In the genomic region with DNA sequence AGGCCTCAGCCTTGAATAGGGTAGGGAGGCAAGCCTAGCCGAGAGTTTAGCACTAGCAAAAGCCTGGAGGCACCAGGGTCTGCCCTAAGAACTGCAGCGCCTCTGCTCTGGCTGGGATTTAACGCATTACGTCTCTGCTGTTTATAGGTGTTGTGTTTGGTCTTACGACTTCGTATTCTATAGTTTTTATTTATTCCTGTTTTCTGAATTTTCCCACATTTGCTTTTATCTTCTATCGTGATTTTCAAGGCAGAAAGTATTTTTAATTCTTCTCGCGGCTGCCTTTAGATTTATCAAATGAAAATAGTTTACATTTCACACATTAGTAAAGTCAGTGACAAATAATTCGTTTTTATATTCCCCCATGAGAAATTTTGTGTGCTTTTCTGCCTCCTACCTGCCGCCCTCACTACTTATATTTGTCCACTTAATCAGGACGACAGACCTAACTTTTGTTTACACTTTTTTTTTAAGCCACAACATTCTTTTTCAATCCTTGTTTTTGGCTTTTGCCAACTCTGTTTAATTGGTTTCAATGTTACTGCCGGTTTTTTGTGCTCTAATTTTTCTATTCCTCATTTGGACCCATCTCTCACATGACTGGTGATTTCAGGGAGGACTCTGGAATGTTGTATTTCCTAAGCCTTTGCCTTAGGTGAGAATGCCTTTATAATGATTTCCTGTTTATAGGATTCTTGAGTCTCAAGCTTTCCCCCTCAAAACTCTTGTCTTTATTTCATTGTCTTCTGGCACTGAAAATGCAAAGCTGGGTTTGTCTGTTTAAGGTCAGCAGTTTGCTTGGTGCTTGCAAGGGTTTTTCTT, we compare ENCODE assay signal across 8 cellular contexts. TPM values are rescaled to one million over a fixed set of nuclear protein-coding genes. Genes with fewer than 3 reads are reported as not detected.
A peak's percentile ranks its signal among the peaks of the same experiment; 100 is the strongest.
DNase-seq lines count a peak whose midpoint lies in the region; FAIRE-seq and TF ChIP-seq lines count a peak whose summit lies in the region.

No MANE protein-coding gene starts in this region.

- peak overlapping the region in 1 of 2 donors; percentile 1 for H3K27ac ChIP-seq in mucosa of rectum (ENCODE audit: low read depth in 2 of 2, low read length in 2 of 2)

- H3K27me3 Mint-ChIP-seq in CD14-positive monocyte (ENCODE audit: low read depth in 3 of 3), result peaks cover 60 to 65% (median 61%) of the 10 kb centered on the region in 3 donors

- H3K4me3 Mint-ChIP-seq in CD14-positive monocyte, result peak overlapping the region; percentile 86 to 94

- H3K9ac ChIP-seq in mucosa of rectum (ENCODE audit: low read depth in 1 of 2, low read length in 2 of 2), result peak overlapping the region; percentile 63

- no peak overlapping the region for H3K27ac Mint-ChIP-seq in CD14-positive monocyte

- FAIRE-seq in GM12891 (lab: Jason Lieb, UNC), result no peak

- intact Hi-C loops in CD14-positive monocyte (cut with micrococcal nuclease), result no loop called here

- H3K9me3 ChIP-seq in MG63 (no peaks in the 10 kb centered on the region), mucosa of rectum (ENCODE audit: control insufficient read depth in 2 of 2, low read length in 2 of 2) (no peaks in the 10 kb centered on the region)

- TF ChIP-seq POLR2A in erythroblast (IDR thresholded peaks at IDR 0.05; ENCODE audit: low read length), result no peak
- TF ChIP-seq POLR2A in GM12891 (IDR thresholded peaks at IDR 0.05; ENCODE audit: low read depth, low read length), result no peak

- H3K4me1 Mint-ChIP-seq in CD14-positive monocyte, result peaks cover 21% of the 10 kb centered on the region

- H3K4me1 ChIP-seq in mucosa of rectum (ENCODE audit: control insufficient read depth in 2 of 2, insufficient read depth in 2 of 2, low read length in 2 of 2), result peaks cover 4 to 5% of the 10 kb centered on the region in 2 donors

- H3K36me3 ChIP-seq in MG63, result no peaks in the 10 kb centered on the region
- H3K36me3 ChIP-seq in mucosa of rectum (ENCODE audit: control insufficient read depth in 2 of 2, insufficient read depth in 2 of 2, low read length in 2 of 2), result no peaks in the 10 kb centered on the region

- peaks cover 0 to 13% (median 2%) of the 10 kb centered on the region in 7 donors for H3K9me3 Mint-ChIP-seq in CD14-positive monocyte

- no peak for TF ChIP-seq CTCF in CD14-positive monocyte (IDR thresholded peaks at IDR 0.05)
- peak; percentile 2 for TF ChIP-seq CTCF in cardiac fibroblast (IDR thresholded peaks at IDR 0.05; ENCODE audit: low read depth, low read length)

- no peak for DNase-seq in CD14-positive monocyte (ENCODE audit: low spot score)
- DNase-seq in MG63, result no peak
- DNase-seq in cardiac fibroblast (ENCODE audit: low read depth in 2 of 2), result peak in 1 of 2 donors; percentile 57
- no peak for DNase-seq in erythroblast (lab: John Stamatoyannopoulos, UW)
- no peak for DNase-seq in GM12891 (ENCODE audit: insufficient read length, low spot score)
- no peak for DNase-seq in hippocampal formation (lab: John Stamatoyannopoulos, UW)
- DNase-seq in germinal center (ENCODE audit: low spot score), result no peak

- peaks cover 0 to 4% of the 10 kb centered on the region in 2 donors for H3K36me3 Mint-ChIP-seq in CD14-positive monocyte

- H3K4me3 ChIP-seq in MG63 (peak overlapping the region; percentile 61), cardiac fibroblast (replicated peaks in 1 of 2; ENCODE audit: low read depth in 2 of 2, low read length in 2 of 2) (peak overlapping the region; percentile 90 to 94), mucosa of rectum (ENCODE audit: low read length in 2 of 2) (peak overlapping the region; percentile 68 to 79)

- peaks cover 6% of the 10 kb centered on the region; the same call in 1 of the 2 replicates for H3K27me3 ChIP-seq in MG63
- peaks cover 9 to 15% of the 10 kb centered on the region in 2 donors for H3K27me3 ChIP-seq in mucosa of rectum (ENCODE audit: control insufficient read depth in 2 of 2, insufficient read depth in 2 of 2, low read length in 2 of 2)

TF ChIP-seq in GM12891, 5 proteins besides CTCF, POLR2A, EP300 and RAD21:
- TF ChIP-seq SPI1 (IDR thresholded peaks at IDR 0.05; ENCODE audit: low read depth, low read length) (no peak), PAX5 (IDR thresholded peaks at IDR 0.05; ENCODE audit: insufficient read depth, low read length, severe bottlenecking) (no peak), POLR2AphosphoS5 (IDR thresholded peaks at IDR 0.05; ENCODE audit: low read depth, low read length) (no peak), TAF1 (IDR thresholded peaks at IDR 0.05; ENCODE audit: low read depth, low read length) (no peak), POU2F2 (IDR thresholded peaks at IDR 0.05; ENCODE audit: low read depth, low read length) (no peak)

RNA-seq across cellular contexts. Expression of a gene that starts 1.3 kb away (rescaled TPM):
- under 1 TPM in 1 of 2 donors, not detected in 1; 0.05 TPM for polyA plus RNA-seq in CD14-positive monocyte
- total RNA-seq in MG63 (2014; rRNA removed; shearing (Covaris generic); ENCODE audit: low replicate concordance), result 0.03 TPM in 1 of 2 replicates, not detected in the other
- 0.50 TPM for polyA plus RNA-seq in GM12891 (2012; ENCODE audit: low read depth, missing spikeins)

RNA-seq across cellular contexts. Expression of a gene that starts 15.0 kb away (rescaled TPM):
- 10 to 100 TPM; 12.5 to 13.7 TPM for polyA plus RNA-seq in CD14-positive monocyte
- 6.9 and 7.9 TPM in 2 replicates for total RNA-seq in MG63 (2014; rRNA removed; shearing (Covaris generic); ENCODE audit: low replicate concordance)
- 18.1 TPM for polyA plus RNA-seq in GM12891 (2012; ENCODE audit: low read depth, missing spikeins)

RNA-seq across cellular contexts. Expression of a gene that starts 15.0 kb away (rescaled TPM):
- 1 to 10 TPM; 2.3 to 4.2 TPM for polyA plus RNA-seq in CD14-positive monocyte
- 2.3 and 3.9 TPM in 2 replicates for total RNA-seq in MG63 (2014; rRNA removed; shearing (Covaris generic); ENCODE audit: low replicate concordance)
- 3.1 TPM for polyA plus RNA-seq in GM12891 (2012; ENCODE audit: low read depth, missing spikeins)

RNA-seq across cellular contexts. Expression of a gene that starts 29.8 kb away (rescaled TPM):
- polyA plus RNA-seq in CD14-positive monocyte, result 10 to 100 TPM; 39.9 to 42.7 TPM
- 21.7 and 33.5 TPM in 2 replicates for total RNA-seq in MG63 (2014; rRNA removed; shearing (Covaris generic); ENCODE audit: low replicate concordance)
- 29.7 TPM for polyA plus RNA-seq in GM12891 (2012; ENCODE audit: low read depth, missing spikeins)

RNA-seq across cellular contexts. Expression of a gene that starts 34.6 kb away (rescaled TPM):
- 10 to 100 TPM; 57.0 to 62.8 TPM for polyA plus RNA-seq in CD14-positive monocyte
- total RNA-seq in MG63 (2014; rRNA removed; shearing (Covaris generic); ENCODE audit: low replicate concordance), result 41.3 and 48.5 TPM in 2 replicates
- 62.5 TPM for polyA plus RNA-seq in GM12891 (2012; ENCODE audit: low read depth, missing spikeins)
